ENCODE assay signal across 1 cellular context in genomic region chr16:21638573-21638975, GRCh38.
TF ChIP-seq lines count a peak whose summit lies in the region.

No MANE protein-coding gene starts in this region.

TF ChIP-seq in HepG2, 621 proteins besides CTCF, POLR2A, EP300 and RAD21 (continued from another document and continues in another):
- TF ChIP-seq ZNF160 (CRISPR knock-in tag; IDR thresholded peaks at IDR 0.05) (peak; percentile 29; the same call in 1 of the 2 replicates), ZNF12 (CRISPR knock-in tag; IDR thresholded peaks at IDR 0.05) (peak; percentile 69; the same call in 1 of the 2 replicates), NR2F1 (CRISPR knock-in tag; IDR thresholded peaks at IDR 0.05) (0 out of 4 replicates have a peak, but pooled peaks of 1 of the 2 experiments have one; percentile 47), ZNF205 (CRISPR knock-in tag; IDR thresholded peaks at IDR 0.05) (peak; percentile 95), KDM1A (CRISPR knock-in tag; IDR thresholded peaks at IDR 0.05) (peak; percentile 97), ZNF777 (CRISPR knock-in tag; IDR thresholded peaks at IDR 0.05) (no peak), ZNF646 (CRISPR knock-in tag; IDR thresholded peaks at IDR 0.05) (peak; percentile 58; the same call in 1 of the 2 replicates), MXD4 (CRISPR knock-in tag; IDR thresholded peaks at IDR 0.05) (peak; percentile 60; the same call in 1 of the 2 replicates), GATAD2A (CRISPR knock-in tag; IDR thresholded peaks at IDR 0.05) (peak; percentile 81), GABPA (IDR thresholded peaks at IDR 0.05; ENCODE audit: low read depth, low read length) (no peak), GABPA (CRISPR knock-in tag; IDR thresholded peaks at IDR 0.05; ENCODE audit: low read depth) (peak; percentile 55; the same call in 1 of the 2 replicates), SOX5 (CRISPR knock-in tag; IDR thresholded peaks at IDR 0.05; ENCODE audit: borderline replicate concordance) (peak; percentile 82), ZNF614 (CRISPR knock-in tag; IDR thresholded peaks at IDR 0.05; ENCODE audit: borderline replicate concordance) (peak; percentile 61), LCORL (IDR thresholded peaks at IDR 0.05) (peak; percentile 20; the same call in 1 of the 2 replicates), LCORL (CRISPR knock-in tag; IDR thresholded peaks at IDR 0.05) (no peak), TCF7L2 (IDR thresholded peaks at IDR 0.05; ENCODE audit: low read depth, low read length) (peak; percentile 81), SP1 (IDR thresholded peaks at IDR 0.05) (no peak), SP1 (CRISPR knock-in tag; IDR thresholded peaks at IDR 0.05) (peak; percentile 52; the same call in 1 of the 2 replicates), ATF3 (CRISPR knock-in tag; IDR thresholded peaks at IDR 0.05) (0 out of 2 replicates have a peak, but pooled peaks have one; percentile 20), HHEX (CRISPR knock-in tag; IDR thresholded peaks at IDR 0.05) (peak; percentile 95), IKZF5 (CRISPR knock-in tag; IDR thresholded peaks at IDR 0.05) (peak; percentile 81), ZNF839 (CRISPR knock-in tag; IDR thresholded peaks at IDR 0.05; ENCODE audit: borderline replicate concordance) (no peak), CEBPB (IDR thresholded peaks at IDR 0.05; ENCODE audit: borderline replicate concordance, low read depth, low read length) (0 out of 2 replicates have a peak, but pooled peaks have one; percentile 35), TEAD3 (CRISPR knock-in tag; optimal IDR thresholded peaks at IDR 0.05; ENCODE audit: borderline replicate concordance) (peak; percentile 75), ELF3 (CRISPR knock-in tag; IDR thresholded peaks at IDR 0.05) (peak; percentile 59; the same call in 1 of the 2 replicates), FOXP1 (IDR thresholded peaks at IDR 0.05) (peak; percentile 45; the same call in 1 of the 2 replicates), FOXP1 (CRISPR knock-in tag; IDR thresholded peaks at IDR 0.05) (peak; percentile 92), SMC3 (IDR thresholded peaks at IDR 0.05; ENCODE audit: low read length) (peak; percentile 56; the same call in 1 of the 2 replicates), ARID3A (IDR thresholded peaks at IDR 0.05; ENCODE audit: low read depth, low read length) (peak; percentile 86), HDAC1 (CRISPR knock-in tag; IDR thresholded peaks at IDR 0.05) (peak; percentile 70), SKI (IDR thresholded peaks at IDR 0.05; ENCODE audit: partially characterized antibody) (peak; percentile 43), MED1 (CRISPR knock-in tag; IDR thresholded peaks at IDR 0.05) (peak; percentile 67), ZMYM2 (CRISPR knock-in tag; IDR thresholded peaks at IDR 0.05) (peak; percentile 93), ZNF503 (CRISPR knock-in tag; IDR thresholded peaks at IDR 0.05) (peak; percentile 90), ZBTB39 (CRISPR knock-in tag; IDR thresholded peaks at IDR 0.05) (peak; percentile 80; the same call in 1 of the 2 replicates)
- TF ChIP-seq, protein P1, sequence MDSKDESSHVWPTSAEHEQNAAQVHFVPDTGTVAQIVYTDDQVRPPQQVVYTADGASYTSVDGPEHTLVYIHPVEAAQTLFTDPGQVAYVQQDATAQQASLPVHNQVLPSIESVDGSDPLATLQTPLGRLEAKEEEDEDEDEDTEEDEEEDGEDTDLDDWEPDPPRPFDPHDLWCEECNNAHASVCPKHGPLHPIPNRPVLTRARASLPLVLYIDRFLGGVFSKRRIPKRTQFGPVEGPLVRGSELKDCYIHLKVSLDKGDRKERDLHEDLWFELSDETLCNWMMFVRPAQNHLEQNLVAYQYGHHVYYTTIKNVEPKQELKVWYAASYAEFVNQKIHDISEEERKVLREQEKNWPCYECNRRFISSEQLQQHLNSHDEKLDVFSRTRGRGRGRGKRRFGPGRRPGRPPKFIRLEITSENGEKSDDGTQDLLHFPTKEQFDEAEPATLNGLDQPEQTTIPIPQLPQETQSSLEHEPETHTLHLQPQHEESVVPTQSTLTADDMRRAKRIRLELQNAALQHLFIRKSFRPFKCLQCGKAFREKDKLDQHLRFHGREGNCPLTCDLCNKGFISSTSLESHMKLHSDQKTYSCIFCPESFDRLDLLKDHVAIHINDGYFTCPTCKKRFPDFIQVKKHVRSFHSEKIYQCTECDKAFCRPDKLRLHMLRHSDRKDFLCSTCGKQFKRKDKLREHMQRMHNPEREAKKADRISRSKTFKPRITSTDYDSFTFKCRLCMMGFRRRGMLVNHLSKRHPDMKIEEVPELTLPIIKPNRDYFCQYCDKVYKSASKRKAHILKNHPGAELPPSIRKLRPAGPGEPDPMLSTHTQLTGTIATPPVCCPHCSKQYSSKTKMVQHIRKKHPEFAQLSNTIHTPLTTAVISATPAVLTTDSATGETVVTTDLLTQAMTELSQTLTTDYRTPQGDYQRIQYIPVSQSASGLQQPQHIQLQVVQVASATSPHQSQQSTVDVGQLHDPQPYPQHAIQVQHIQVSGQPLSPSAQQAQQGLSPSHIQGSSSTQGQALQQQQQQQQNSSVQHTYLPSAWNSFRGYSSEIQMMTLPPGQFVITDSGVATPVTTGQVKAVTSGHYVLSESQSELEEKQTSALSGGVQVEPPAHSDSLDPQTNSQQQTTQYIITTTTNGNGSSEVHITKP (CRISPR knock-in tag; IDR thresholded peaks at IDR 0.05; ENCODE audit: low read depth) = peak; percentile 70
- TF ChIP-seq, protein P2, sequence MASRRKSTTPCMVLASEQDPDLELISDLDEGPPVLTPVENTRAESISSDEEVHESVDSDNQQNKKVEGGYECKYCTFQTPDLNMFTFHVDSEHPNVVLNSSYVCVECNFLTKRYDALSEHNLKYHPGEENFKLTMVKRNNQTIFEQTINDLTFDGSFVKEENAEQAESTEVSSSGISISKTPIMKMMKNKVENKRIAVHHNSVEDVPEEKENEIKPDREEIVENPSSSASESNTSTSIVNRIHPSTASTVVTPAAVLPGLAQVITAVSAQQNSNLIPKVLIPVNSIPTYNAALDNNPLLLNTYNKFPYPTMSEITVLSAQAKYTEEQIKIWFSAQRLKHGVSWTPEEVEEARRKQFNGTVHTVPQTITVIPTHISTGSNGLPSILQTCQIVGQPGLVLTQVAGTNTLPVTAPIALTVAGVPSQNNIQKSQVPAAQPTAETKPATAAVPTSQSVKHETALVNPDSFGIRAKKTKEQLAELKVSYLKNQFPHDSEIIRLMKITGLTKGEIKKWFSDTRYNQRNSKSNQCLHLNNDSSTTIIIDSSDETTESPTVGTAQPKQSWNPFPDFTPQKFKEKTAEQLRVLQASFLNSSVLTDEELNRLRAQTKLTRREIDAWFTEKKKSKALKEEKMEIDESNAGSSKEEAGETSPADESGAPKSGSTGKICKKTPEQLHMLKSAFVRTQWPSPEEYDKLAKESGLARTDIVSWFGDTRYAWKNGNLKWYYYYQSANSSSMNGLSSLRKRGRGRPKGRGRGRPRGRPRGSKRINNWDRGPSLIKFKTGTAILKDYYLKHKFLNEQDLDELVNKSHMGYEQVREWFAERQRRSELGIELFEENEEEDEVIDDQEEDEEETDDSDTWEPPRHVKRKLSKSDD (CRISPR knock-in tag; IDR thresholded peaks at IDR 0.05; ENCODE audit: low read depth) = peak; percentile 69; the same call in 1 of the 2 replicates
- TF ChIP-seq, protein P3, sequence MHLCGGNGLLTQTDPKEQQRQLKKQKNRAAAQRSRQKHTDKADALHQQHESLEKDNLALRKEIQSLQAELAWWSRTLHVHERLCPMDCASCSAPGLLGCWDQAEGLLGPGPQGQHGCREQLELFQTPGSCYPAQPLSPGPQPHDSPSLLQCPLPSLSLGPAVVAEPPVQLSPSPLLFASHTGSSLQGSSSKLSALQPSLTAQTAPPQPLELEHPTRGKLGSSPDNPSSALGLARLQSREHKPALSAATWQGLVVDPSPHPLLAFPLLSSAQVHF (CRISPR knock-in tag; IDR thresholded peaks at IDR 0.05) = 0 out of 2 replicates have a peak, but pooled peaks have one; percentile 40
